10 cellular contexts compared by ENCODE assay signal in the genomic region with DNA sequence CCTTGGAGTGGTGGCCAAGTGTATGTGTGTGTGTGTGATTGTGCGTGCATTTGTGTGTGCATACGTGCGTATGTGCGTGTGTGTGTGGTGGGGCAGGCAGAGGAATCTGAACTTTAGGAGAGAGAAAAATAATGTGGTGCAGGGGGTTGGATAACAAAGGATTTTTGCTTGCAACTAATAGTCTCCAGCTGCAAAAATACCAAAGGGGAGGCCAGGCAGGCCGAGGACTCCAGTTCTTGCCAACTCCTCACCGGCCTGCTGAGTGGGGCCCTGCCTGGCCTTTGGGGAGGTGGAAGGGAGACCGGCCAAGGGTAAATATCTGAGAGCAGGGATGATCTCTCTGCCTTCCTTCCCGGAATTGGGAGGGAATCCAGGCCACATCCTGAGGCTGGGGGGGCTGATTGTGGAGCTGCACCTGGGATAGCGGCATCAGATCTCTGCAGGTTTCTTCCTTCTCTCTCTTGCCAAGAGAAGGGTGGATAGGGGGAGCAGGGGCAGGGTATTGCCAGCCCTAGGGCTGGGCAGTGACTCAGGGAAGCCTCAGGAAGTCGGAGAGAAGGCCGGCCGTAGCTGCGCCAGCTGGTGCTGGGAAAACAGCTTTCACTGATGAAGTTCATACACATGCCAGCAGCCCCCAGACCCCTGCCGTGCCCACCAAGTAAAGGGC. TPM values are rescaled to one million over a fixed set of nuclear protein-coding genes. Genes with fewer than 3 reads are reported as not detected.
DNase-seq lines count a peak whose midpoint lies in the region; ATAC-seq and TF ChIP-seq lines count a peak whose summit lies in the region.
"Had no signal": no experiment of that assay in that cellular context is flagged by ENCODE, and none has a peak within 500 bp of the region (broad histone marks: within the 10 kb centered on the region; RNA-seq: fewer than 3 reads in every experiment).

No MANE protein-coding gene starts in this region.

- ATAC-seq in thoracic aorta (ENCODE audit: insufficient number of reproducible peaks, low FRiP score, low read depth), result no peak
- no peak for ATAC-seq in HG02852 (IDR thresholded peaks at IDR 0.05; ENCODE audit: unreplicated experiment)

- H3K9me3 ChIP-seq in thoracic aorta, result no peaks in the 10 kb centered on the region

- H3K27ac ChIP-seq in thoracic aorta, result peak overlapping the region; percentile 96 to 97

- peaks cover 28% of the 10 kb centered on the region for H3K36me3 ChIP-seq in thoracic aorta

- no peak for TF ChIP-seq CTCF in cardiac fibroblast (IDR thresholded peaks at IDR 0.05; ENCODE audit: low read depth, low read length)
- TF ChIP-seq CTCF in thoracic aorta (IDR thresholded peaks at IDR 0.05), result no peak

- peak overlapping the region; percentile 3 to 22 for H3K4me3 ChIP-seq in cardiac fibroblast (replicated peaks in 1 of 2; ENCODE audit: low read depth in 2 of 2, low read length in 2 of 2)
- H3K4me3 ChIP-seq in thoracic aorta, result peak overlapping the region; percentile 41

- DNase-seq in HT-29 (ENCODE audit: low spot score), result peak; percentile 47
- DNase-seq in cardiac fibroblast (ENCODE audit: low read depth in 2 of 2), result peak; percentile 79 to 89
- DNase-seq in iris pigment epithelial cell (ENCODE audit: low read depth), result peak; percentile 69
- no peak for DNase-seq in thoracic aorta (ENCODE audit: low spot score)
- DNase-seq in iPS-NIHi7 (ENCODE audit: extremely low spot score), result no peak
- no peak for DNase-seq in GF-D8 (lab: John Stamatoyannopoulos, UW)
- no peak for DNase-seq in HuH-7 (ENCODE audit: low spot score)
- DNase-seq: activated B cell treated with CpG ODN at 0.5 μM for 24 hours; effector memory CD4-positive, alpha-beta T cell had no signal

- H3K27me3 ChIP-seq in thoracic aorta (replicated peaks; ENCODE audit: insufficient read depth), result no peaks in the 10 kb centered on the region

- peaks cover 69 to 71% of the 10 kb centered on the region in 2 donors for H3K4me1 ChIP-seq in thoracic aorta (ENCODE audit: control insufficient read depth in 1 of 2, low read depth in 2 of 2)

RNA-seq across cellular contexts. Expression of gene LRP1-AS, which starts 4.5 kb away (rescaled TPM):
- not detected in 2 replicates for total RNA-seq in HT-29 (2014; rRNA removed; shearing (Covaris generic))
- total RNA-seq in thoracic aorta, result not detected
- total RNA-seq: activated B cell treated with CpG ODN at 0.5 μM for 24 hours had no signal

RNA-seq across cellular contexts. Expression of gene LRP1, which starts 23.6 kb away (rescaled TPM):
- total RNA-seq in HT-29 (2014; rRNA removed; shearing (Covaris generic)), result 22.8 and 25.2 TPM in 2 replicates
- 100 to 1,000 TPM; 663 to 755 TPM for total RNA-seq in thoracic aorta

RNA-seq across cellular contexts. Expression of gene STAT6, which starts 40.7 kb away (rescaled TPM):
- 114 and 125 TPM in 2 replicates for total RNA-seq in HT-29 (2014; rRNA removed; shearing (Covaris generic))
- total RNA-seq in thoracic aorta, result 100 to 1,000 TPM; 133 to 185 TPM

Comparison
In these comparisons a context has a peak if more than half of its experiments do, and no peak if none do; other contexts are left out.
1. DNase-seq: peak in HT-29 (single experiment), cardiac fibroblast (2 of 2) and iris pigment epithelial cell (single experiment); none in thoracic aorta (single experiment), iPS-NIHi7 (single experiment), GF-D8 (single experiment) and HuH-7 (single experiment).
2. RNA of gene LRP1, which starts 23.6 kb away (total RNA-seq): 663 to 755 TPM in thoracic aorta; 22.8 to 25.2 TPM in HT-29; every median in the first group is over 10 times any median in the second.